36 cellular contexts compared by ENCODE assay signal in genomic region chr1:3743826-3744225, GRCh38. TPM values are rescaled to one million over a fixed set of nuclear protein-coding genes. Genes with fewer than 3 reads are reported as not detected.
"Had no signal": no experiment of that assay in that cellular context is flagged by ENCODE, and none has a peak within 500 bp of the region (broad histone marks: within the 10 kb centered on the region; RNA-seq: fewer than 3 reads in every experiment).

No MANE protein-coding gene starts in this region.

- H2AFZ ChIP-seq: parathyroid adenoma had no signal

- H3K27ac ChIP-seq: left lung, parathyroid adenoma, right atrium auricular region, right lobe of liver, tibial nerve, uterus had no signal

- DNase-seq: hypothalamus; immature natural killer cell; kidney; left colon; mesendoderm; naive B cell; natural killer cell; nucleus accumbens; right lobe of liver; stimulated activated CD4-positive, alpha-beta T cell treated with anti-CD3 and anti-CD28 coated beads, Interleukin-1b, Interleukin-23, amount 100 ng/mL, for 48 hours; stimulated activated CD4-positive, alpha-beta T cell treated with anti-CD3 and anti-CD28 coated beads, Interleukin-2, amount 100 ng/mL, for 48 hours; stimulated activated CD4-positive, alpha-beta T cell treated with anti-CD3 and anti-CD28 coated beads, Interleukin-4, amount 100 ng/mL, for 4 hours; stimulated activated CD8-positive, alpha-beta memory T cell treated with anti-CD3 and anti-CD28 coated beads, Interleukin-4, amount 100 ng/mL, for 48 hours; stimulated activated naive CD4-positive, alpha-beta T cell treated with Interleukin-2 at 50 U/mL for 16 hours; stimulated activated naive CD8-positive, alpha-beta T cell treated with anti-CD3 and anti-CD28 coated beads, Interleukin-15, amount 100 ng/mL, for 72 hours; substantia nigra; uterus had no signal

- H3K9me3 ChIP-seq: left lung, right atrium auricular region, right lobe of liver, tibial nerve, uterus had no signal

- H3K9me3 Mint-ChIP-seq: immature natural killer cell; mesothelial cell of epicardium; naive B cell; natural killer cell; stimulated activated memory B cell treated with anti-CD40 and anti-IgM and Interleukin-4, amounts not matched to agents 10 μg/mL and 1 μg/mL and 100 μg/mL, for 72 hours; stimulated activated naive CD8-positive, alpha-beta T cell treated with anti-CD3 and anti-CD28 coated beads, Interleukin-15, amount 100 ng/mL, for 72 hours; type B pancreatic cell had no signal

- H3K4me3 ChIP-seq: left lung, lung, right atrium auricular region, right lobe of liver, smooth muscle cell, tibial nerve, uterus had no signal

- H3K27ac Mint-ChIP-seq: mesothelial cell of epicardium; natural killer cell; stimulated activated memory B cell treated with anti-CD40 and anti-IgM and Interleukin-4, amounts not matched to agents 10 μg/mL and 1 μg/mL and 100 μg/mL, for 72 hours; type B pancreatic cell had no signal

- ATAC-seq: left colon; left lung; natural killer cell; right lobe of liver; stimulated activated memory B cell treated with anti-CD40 and anti-IgM and Interleukin-4, amounts not matched to agents 10 μg/mL and 1 μg/mL and 100 μg/mL, for 72 hours; stimulated activated naive CD8-positive, alpha-beta T cell treated with anti-CD3 and anti-CD28 coated beads, Interleukin-15, amount 100 ng/mL, for 72 hours had no signal

- H3K27me3 Mint-ChIP-seq: naive B cell; stimulated activated memory B cell treated with anti-CD40 and anti-IgM and Interleukin-4, amounts not matched to agents 10 μg/mL and 1 μg/mL and 100 μg/mL, for 72 hours; stimulated activated naive CD8-positive, alpha-beta T cell treated with anti-CD3 and anti-CD28 coated beads, Interleukin-15, amount 100 ng/mL, for 72 hours had no signal

- H3K4me2 ChIP-seq: smooth muscle cell had no signal

- H3K36me3 ChIP-seq: uterus had no signal

- H3K36me3 Mint-ChIP-seq: natural killer cell had no signal

- H3K27me3 ChIP-seq: right atrium auricular region, right lobe of liver, tibial nerve, uterus had no signal

- H3K79me2 ChIP-seq: parathyroid adenoma had no signal

- H3K4me3 Mint-ChIP-seq: mesothelial cell of epicardium; natural killer cell; stimulated activated memory B cell treated with anti-CD40 and anti-IgM and Interleukin-4, amounts not matched to agents 10 μg/mL and 1 μg/mL and 100 μg/mL, for 72 hours; stimulated activated naive CD8-positive, alpha-beta T cell treated with anti-CD3 and anti-CD28 coated beads, Interleukin-15, amount 100 ng/mL, for 72 hours had no signal

RNA-seq across cellular contexts. Expression of gene CCDC27, which starts 8.4 kb away (rescaled TPM):
- total RNA-seq: kidney, left colon, left lung, liver, lung, mesothelial cell of epicardium, mononuclear cell, natural killer cell, osteocyte, posterior vena cava, pulmonary artery endothelial cell, renal cortical epithelial cell, right atrium auricular region, right lobe of liver, skeletal muscle tissue, smooth muscle cell, temporal lobe, tibial nerve, ureter, uterus had no signal
- polyA plus RNA-seq: immature natural killer cell, liver, lung, neural cell, smooth muscle cell had no signal

RNA-seq across cellular contexts. Expression of gene SMIM1, which starts 28.7 kb away (rescaled TPM):
- total RNA-seq: temporal lobe had no signal
- polyA plus RNA-seq: neural cell had no signal
